28 cellular contexts compared by ENCODE assay signal in genomic region chr21:45504516-45505415, GRCh38. TPM values are rescaled to one million over a fixed set of nuclear protein-coding genes. Genes with fewer than 3 reads are reported as not detected.
DNase-seq lines count a peak whose midpoint lies in the region; ATAC-seq and TF ChIP-seq lines count a peak whose summit lies in the region.
"Had no signal": no experiment of that assay in that cellular context is flagged by ENCODE, and none has a peak within 500 bp of the region (broad histone marks: within the 10 kb centered on the region; RNA-seq: fewer than 3 reads in every experiment).

No MANE protein-coding gene starts in this region.

- 81 to 84% methylated on average over 40 to 41 of the region's 41 CpGs for WGBS in aorta, 2 donors

- ATAC-seq in Right ventricle myocardium inferior: no peak
- no peak for ATAC-seq in left cardiac atrium
- no peak for ATAC-seq in aorta (ENCODE audit: low FRiP score)
- ATAC-seq: activated CD8-positive, alpha-beta T cell treated with anti-CD3 and anti-CD28 coated beads, Interleukin-2, amount 10 ng/mL, durations not matched to agents 7 days and 5 days; activated T-cell treated with anti-CD3 and anti-CD28 coated beads, Interleukin-2, amount 50 U/mL, for 4 hours; gastrocnemius medialis; Panc1; T-cell had no signal

- DNase-seq in Right ventricle myocardium inferior (ENCODE audit: missing footprints) (peak; percentile 48), right atrium auricular region (ENCODE audit: low spot score) (no peak), left cardiac atrium (peak; percentile 18), nephron progenitor cell (peak; percentile 1), aorta (peak; percentile 40 to 60), HuH-7.5 (ENCODE audit: low spot score) (no peak), midbrain (lab: John Stamatoyannopoulos, UW) (no peak), CD1c-positive myeloid dendritic cell (ENCODE audit: extremely low spot score) (no peak)
- DNase-seq: activated CD4-positive, CD25-positive, alpha-beta regulatory T cell treated with anti-CD3 and anti-CD28 coated beads, Interleukin-2, amount 50 U/mL, for 72 hours; activated CD8-positive, alpha-beta T cell treated with anti-CD3 and anti-CD28 coated beads, Interleukin-2, amount 10 ng/mL, durations not matched to agents 7 days and 5 days; activated T-cell treated with anti-CD3 and anti-CD28 coated beads, Interleukin-2, amount 50 U/mL, for 4 hours; AML-193; colonic mucosa; DMS79; gastrocnemius medialis; GF-D8; hypothalamus; NCI-H1048; NCI-H1694 treated with DMSO at 0.1 percent for 48 hours; NCI-H524 treated with DMSO at 0.1 percent for 48 hours; retina; SJCRH30; T-cell; trophoblast cell had no signal

- peaks cover 6% of the 10 kb centered on the region for H3K4me1 Mint-ChIP-seq in nephron progenitor cell

- H3K9me3 ChIP-seq in right atrium auricular region (no peaks in the 10 kb centered on the region), aorta (ENCODE audit: control insufficient read depth, low read length) (no peaks in the 10 kb centered on the region)
- H3K9me3 ChIP-seq: adrenal gland, Caco-2, colonic mucosa, gastrocnemius medialis, SJCRH30, stomach had no signal

- no peaks in the 10 kb centered on the region for H3K9me3 Mint-ChIP-seq in nephron progenitor cell
- H3K9me3 Mint-ChIP-seq: activated T-cell treated with anti-CD3 and anti-CD28 coated beads, Interleukin-2, amount 50 U/mL, for 4 hours had no signal

- H3K27ac ChIP-seq in right atrium auricular region (no peak overlapping the region), aorta (ENCODE audit: low read depth in 1 of 2, low read length in 2 of 2) (no peak overlapping the region)
- H3K27ac ChIP-seq: adrenal gland, colonic mucosa, gastrocnemius medialis, SJCRH30, stomach had no signal

- H3K27me3 ChIP-seq in right atrium auricular region (no peaks in the 10 kb centered on the region), aorta (ENCODE audit: control insufficient read depth in 1 of 2, insufficient read depth in 2 of 2, low read length in 1 of 2) (no peaks in the 10 kb centered on the region)
- H3K27me3 ChIP-seq: adrenal gland, gastrocnemius medialis, SJCRH30, stomach had no signal

- H3K4me3 ChIP-seq in right atrium auricular region: no peak overlapping the region
- no peak overlapping the region for H3K4me3 ChIP-seq in aorta (ENCODE audit: low read length in 2 of 2)
- H3K4me3 ChIP-seq: adrenal gland, colonic mucosa, gastrocnemius medialis, SJCRH30, stomach had no signal

- H3K36me3 Mint-ChIP-seq in nephron progenitor cell (ENCODE audit: low read depth): peaks cover 10% of the 10 kb centered on the region
- H3K36me3 Mint-ChIP-seq: T-cell had no signal

- TF ChIP-seq CTCF in right atrium auricular region (IDR thresholded peaks at IDR 0.05): no peak
- TF ChIP-seq CTCF in nephron progenitor cell (IDR thresholded peaks at IDR 0.05): no peak

- no peak overlapping the region for H3K27ac Mint-ChIP-seq in nephron progenitor cell
- H3K27ac Mint-ChIP-seq: activated CD8-positive, alpha-beta T cell treated with anti-CD3 and anti-CD28 coated beads, Interleukin-2, amount 10 ng/mL, durations not matched to agents 7 days and 5 days; T-cell had no signal

- H3K4me1 ChIP-seq in right atrium auricular region (no peaks in the 10 kb centered on the region), aorta (ENCODE audit: control insufficient read depth in 1 of 2, insufficient read depth in 2 of 2, low read length in 2 of 2) (no peaks in the 10 kb centered on the region)
- H3K4me1 ChIP-seq: adrenal gland, colonic mucosa, gastrocnemius medialis, SJCRH30 had no signal

- intact Hi-C loops in Right ventricle myocardium inferior (cut with DNase I): no loop called here
- intact Hi-C loops in left cardiac atrium (cut with DNase I): no loop called here
- intact Hi-C loops in aorta (cut with DNase I): no loop called here

- no peak overlapping the region for H3K4me3 Mint-ChIP-seq in nephron progenitor cell
- H3K4me3 Mint-ChIP-seq: activated CD8-positive, alpha-beta T cell treated with anti-CD3 and anti-CD28 coated beads, Interleukin-2, amount 10 ng/mL, durations not matched to agents 7 days and 5 days; activated T-cell treated with anti-CD3 and anti-CD28 coated beads, Interleukin-2, amount 50 U/mL, for 4 hours; T-cell had no signal

- H3K36me3 ChIP-seq in right atrium auricular region (no peaks in the 10 kb centered on the region), aorta (ENCODE audit: control insufficient read depth in 1 of 2, insufficient read depth in 2 of 2, low read length in 1 of 2) (no peaks in the 10 kb centered on the region)
- H3K36me3 ChIP-seq: colonic mucosa, gastrocnemius medialis, SJCRH30 had no signal

- no peaks in the 10 kb centered on the region for H3K27me3 Mint-ChIP-seq in nephron progenitor cell (ENCODE audit: low read depth, poor library complexity)
- H3K27me3 Mint-ChIP-seq: T-cell had no signal

RNA-seq across cellular contexts. Expression of gene SLC19A1, which starts 37.5 kb away (rescaled TPM):
- total RNA-seq in Right ventricle myocardium inferior (8.2 TPM), right atrium auricular region (1 to 10 TPM; 2.2 to 5.3 TPM), left cardiac atrium (1 to 10 TPM; 5.4 to 8.6 TPM), aorta (1 to 10 TPM; 6.2 to 8.4 TPM)
- polyA plus RNA-seq in aorta: 10 to 100 TPM in 1 of 2 donors, 1 to 10 TPM in 1; 4.5 to 32.5 TPM

Comparison
In these comparisons a context has a peak if more than half of its experiments do, and no peak if none do; other contexts are left out.
1. DNase-seq: peak in Right ventricle myocardium inferior (single experiment), left cardiac atrium (single experiment), nephron progenitor cell (single experiment) and aorta (2 of 2); none in right atrium auricular region (single experiment), HuH-7.5 (single experiment), midbrain (single experiment) and CD1c-positive myeloid dendritic cell (single experiment).